ENCODE assay signal across 22 cellular contexts in genomic region chr20:43959920-43960227, GRCh38. TPM values are rescaled to one million over a fixed set of nuclear protein-coding genes. Genes with fewer than 3 reads are reported as not detected.
A peak's percentile ranks its signal among the peaks of the same experiment; 100 is the strongest.
DNase-seq lines count a peak whose midpoint lies in the region; ATAC-seq, FAIRE-seq and TF ChIP-seq lines count a peak whose summit lies in the region.
"Had no signal": no experiment of that assay in that cellular context is flagged by ENCODE, and none has a peak within 500 bp of the region (broad histone marks: within the 10 kb centered on the region; RNA-seq: fewer than 3 reads in every experiment).

No MANE protein-coding gene starts in this region.

- H4K20me1 ChIP-seq in K562 (replicated peaks; ENCODE audit: control insufficient read depth, insufficient read depth, low read length), result no peaks in the 10 kb centered on the region

- CTCF ChIA-PET in CD4-positive, alpha-beta T cell (lab: Charles Lee), result no interaction called here
- CTCF ChIA-PET in K562 (lab: Yijun Ruan, JAX; ENCODE audit: low intra/inter-chr PET ratio), result no interaction called here
- CTCF ChIA-PET in naive thymus-derived CD4-positive, alpha-beta T cell (lab: Charles Lee), result interaction anchor here (0.8 kb wide), 1 partner anchor 20 kb away, joined by 4 read pairs; no protein-coding TSS in a partner anchor

- no peak overlapping the region for H3K4me3 Mint-ChIP-seq in T-helper 1 cell treated with Interleukin-12 subunit alpha and Interleukin-12 subunit beta and Interleukin-4 antibody, amounts not matched to agents 30 μg/mL and 1 μg/mL, for 36 hours
- H3K4me3 Mint-ChIP-seq in CD4-positive, alpha-beta T cell, result peak overlapping the region; percentile 49
- peak overlapping the region; percentile 56 to 77 (median 69) for H3K4me3 Mint-ChIP-seq in naive thymus-derived CD4-positive, alpha-beta T cell
- H3K4me3 Mint-ChIP-seq: IgD-negative memory B cell had no signal

- 3% methylated on average over 4 of the region's 4 CpGs for WGBS in K562 (ENCODE audit: insufficient coverage, low coverage, missing lambda C conversion rate)

- no peaks in the 10 kb centered on the region for H3K79me2 ChIP-seq in K562 (ENCODE audit: control insufficient read depth, insufficient read depth, low read length)
- H3K79me2 ChIP-seq: hepatocyte had no signal

- H3K27me3 ChIP-seq in CD4-positive, alpha-beta T cell (ENCODE audit: control insufficient read depth, insufficient read depth, low read length), result no peaks in the 10 kb centered on the region
- H3K27me3 ChIP-seq in K562 (ENCODE audit: control insufficient read depth in 2 of 2, insufficient read depth in 2 of 2, low read length in 2 of 2), result peaks cover 3 to 51% of the 10 kb centered on the region in 2 experiments; a peak in 2 of 5 replicates
- H3K27me3 ChIP-seq in naive thymus-derived CD4-positive, alpha-beta T cell (ENCODE audit: control insufficient read depth in 2 of 2, insufficient read depth in 2 of 2, low read length in 2 of 2), result no peaks in the 10 kb centered on the region
- H3K27me3 ChIP-seq: brain microvascular endothelial cell, hepatocyte, vagina had no signal

- peaks cover 21% of the 10 kb centered on the region for H3K36me3 Mint-ChIP-seq in T-helper 1 cell treated with Interleukin-12 subunit alpha and Interleukin-12 subunit beta and Interleukin-4 antibody, amounts not matched to agents 30 μg/mL and 1 μg/mL, for 36 hours (ENCODE audit: low read depth)
- no peaks in the 10 kb centered on the region for H3K36me3 Mint-ChIP-seq in CD4-positive, alpha-beta T cell (ENCODE audit: low read depth)
- peaks cover 0 to 28% (median 4%) of the 10 kb centered on the region in 5 donors for H3K36me3 Mint-ChIP-seq in naive thymus-derived CD4-positive, alpha-beta T cell

- DNase-seq in T-helper 1 cell, result no peak
- no peak for DNase-seq in CD4-positive, alpha-beta T cell
- DNase-seq in K562 (ENCODE audit: extremely low read depth in 1 of 4, low spot score in 3 of 4), result no peak
- DNase-seq in naive thymus-derived CD4-positive, alpha-beta T cell, result no peak
- no peak for DNase-seq in GM19240 (ENCODE audit: insufficient read length, low spot score)
- DNase-seq in stimulated activated CD4-positive, alpha-beta T cell treated with anti-CD3 and anti-CD28 coated beads, Interleukin-1b, Interleukin-23, amount 100 ng/mL, for 48 hours, result no peak
- no peak for DNase-seq in glomerular visceral epithelial cell (ENCODE audit: extremely low spot score)
- DNase-seq: activated CD4-positive, alpha-beta T cell treated with anti-CD3 and anti-CD28 coated beads for 48 hours; brain microvascular endothelial cell; C1 segment of cervical spinal cord; mammary epithelial cell; naive B cell; NCI-H1930; stimulated activated CD4-positive, alpha-beta T cell treated with anti-CD3 and anti-CD28 coated beads, Interleukin-4, amount 100 ng/mL, for 4 hours had no signal

- no peak overlapping the region for H3K4me3 ChIP-seq in K562
- peak overlapping the region; percentile 39 for H3K4me3 ChIP-seq in naive thymus-derived CD4-positive, alpha-beta T cell (ENCODE audit: low read length)
- H3K4me3 ChIP-seq: coronary artery, hepatocyte, vagina had no signal

- no peak for FAIRE-seq in K562 (lab: Jason Lieb, UNC)
- FAIRE-seq: islet of Langerhans, small intestine, TTC549 had no signal

- H3K4me2 ChIP-seq in K562 (ENCODE audit: insufficient read depth, low read length), result no peak overlapping the region
- H3K4me2 ChIP-seq: hepatocyte had no signal

- H3K9me3 Mint-ChIP-seq in T-helper 1 cell treated with Interleukin-12 subunit alpha and Interleukin-12 subunit beta and Interleukin-4 antibody, amounts not matched to agents 30 μg/mL and 1 μg/mL, for 36 hours, result peaks cover 20% of the 10 kb centered on the region
- H3K9me3 Mint-ChIP-seq in CD4-positive, alpha-beta T cell, result peaks cover 3% of the 10 kb centered on the region
- peaks cover 0 to 16% (median 4%) of the 10 kb centered on the region in 11 donors for H3K9me3 Mint-ChIP-seq in naive thymus-derived CD4-positive, alpha-beta T cell

- no peak for TF ChIP-seq RAD21 in K562 (CRISPR knock-in tag; conservative IDR thresholded peaks at IDR 0.05 in 1 of 2, IDR thresholded peaks at IDR 0.05 in 1 of 2)

- peaks cover 9% of the 10 kb centered on the region for H3K27me3 Mint-ChIP-seq in T-helper 1 cell treated with Interleukin-12 subunit alpha and Interleukin-12 subunit beta and Interleukin-4 antibody, amounts not matched to agents 30 μg/mL and 1 μg/mL, for 36 hours (ENCODE audit: low read depth)
- peaks cover 6% of the 10 kb centered on the region for H3K27me3 Mint-ChIP-seq in CD4-positive, alpha-beta T cell
- peaks cover 0 to 35% (median 0%) of the 10 kb centered on the region in 5 donors for H3K27me3 Mint-ChIP-seq in naive thymus-derived CD4-positive, alpha-beta T cell

- no peaks in the 10 kb centered on the region for H3K36me3 ChIP-seq in K562 (ENCODE audit: control insufficient read depth, insufficient read depth, low read length)
- H3K36me3 ChIP-seq in naive thymus-derived CD4-positive, alpha-beta T cell (ENCODE audit: control insufficient read depth in 2 of 3, insufficient read depth in 3 of 3, low read length in 3 of 3), result no peaks in the 10 kb centered on the region
- H3K36me3 ChIP-seq: brain microvascular endothelial cell, vagina had no signal

- TF ChIP-seq CTCF in CD4-positive, alpha-beta T cell (IDR thresholded peaks at IDR 0.05), result no peak
- TF ChIP-seq CTCF in K562 (IDR thresholded peaks at IDR 0.05 in 2 of 3, conservative IDR thresholded peaks at IDR 0.05 in 1 of 3; ENCODE audit: insufficient read depth in 2 of 3, low read depth in 1 of 3, low read length in 3 of 3), result no peak

- H2AFZ ChIP-seq in K562 (ENCODE audit: low read depth, low read length), result no peak overlapping the region
- H2AFZ ChIP-seq: hepatocyte had no signal

- in situ Hi-C loops in K562 (cut with MboI), result no loop called here

- H3K9me3 ChIP-seq in CD4-positive, alpha-beta T cell (ENCODE audit: control insufficient read depth, low read length), result no peaks in the 10 kb centered on the region
- H3K9me3 ChIP-seq in K562 (replicated peaks; ENCODE audit: control insufficient read depth, insufficient read depth, low read depth, low read length), result no peaks in the 10 kb centered on the region
- H3K9me3 ChIP-seq in naive thymus-derived CD4-positive, alpha-beta T cell (ENCODE audit: control insufficient read depth in 2 of 3, low read length in 3 of 3), result no peaks in the 10 kb centered on the region
- H3K9me3 ChIP-seq: vagina had no signal

- intact Hi-C loops in CD4-positive, alpha-beta T cell (cut with DNase I, micrococcal nuclease), result loop anchor here in 1 of 2 experiments (1.0 to 10.0 kb wide), 4 partner anchors 17 to 115 kb away; no protein-coding TSS in a partner anchor
- intact Hi-C loops in K562 (cut with micrococcal nuclease), result no loop called here
- intact Hi-C loops in naive thymus-derived CD4-positive, alpha-beta T cell (cut with micrococcal nuclease), result loop anchor here in 1 of 2 donors (1.0 to 10.0 kb wide), 3 partner anchors 18 to 365 kb away; partner anchors contain the start of gene IFT52

- peak overlapping the region; percentile 39 for H3K27ac Mint-ChIP-seq in T-helper 1 cell treated with Interleukin-12 subunit alpha and Interleukin-12 subunit beta and Interleukin-4 antibody, amounts not matched to agents 30 μg/mL and 1 μg/mL, for 36 hours
- peak overlapping the region; percentile 66 for H3K27ac Mint-ChIP-seq in CD4-positive, alpha-beta T cell
- H3K27ac Mint-ChIP-seq in naive thymus-derived CD4-positive, alpha-beta T cell, result peak overlapping the region in 8 of 9 donors; percentile 1 to 92 (median 81)

- no peak overlapping the region for H3K27ac ChIP-seq in CD4-positive, alpha-beta T cell (ENCODE audit: low read depth, low read length)
- no peak overlapping the region for H3K27ac ChIP-seq in K562 (ENCODE audit: extremely low read depth, low read depth, low read length)
- peak overlapping the region; percentile 25 for H3K27ac ChIP-seq in naive thymus-derived CD4-positive, alpha-beta T cell (ENCODE audit: low read depth, low read length)
- H3K27ac ChIP-seq: brain microvascular endothelial cell, coronary artery, hepatocyte, vagina had no signal

- POLR2A ChIA-PET in CD4-positive, alpha-beta T cell (lab: Charles Lee), result interaction anchor here (1.4 to 2.2 kb wide), 2 partner anchors 13 to 17 kb away, joined by 3 to 15 read pairs; no protein-coding TSS in a partner anchor
- POLR2A ChIA-PET in K562 (lab: Yijun Ruan, JAX), result no interaction called here
- POLR2A ChIA-PET in naive thymus-derived CD4-positive, alpha-beta T cell (lab: Charles Lee), result interaction anchor here (1.2 to 2.7 kb wide), 5 partner anchors 10 to 109 kb away, joined by 4 to 14 read pairs (median 6); no protein-coding TSS in a partner anchor

- BruUV-seq in K562 (replicated peaks; lab: Mats Ljungman, UMichigan), result no TSS peak

- no peak for ATAC-seq in CD4-positive, alpha-beta T cell (ENCODE audit: poor library complexity)
- no peak for ATAC-seq in K562
- ATAC-seq in naive thymus-derived CD4-positive, alpha-beta T cell, result no peak

- peaks cover 0 to 13% of the 10 kb centered on the region in 2 experiments; a peak in 3 of 5 replicates for H3K4me1 ChIP-seq in K562 (replicated peaks in 1 of 2; ENCODE audit: control insufficient read depth in 2 of 2, insufficient read depth in 2 of 2, low read length in 2 of 2)
- peaks cover 69 to 80% of the 10 kb centered on the region in 2 donors for H3K4me1 ChIP-seq in naive thymus-derived CD4-positive, alpha-beta T cell (ENCODE audit: control insufficient read depth in 2 of 2, insufficient read depth in 2 of 2, low read length in 2 of 2)

- no peak for TF ChIP-seq EP300 in K562 (IDR thresholded peaks at IDR 0.05; ENCODE audit: low read length)

- peaks cover 55% of the 10 kb centered on the region for H3K4me1 Mint-ChIP-seq in T-helper 1 cell treated with Interleukin-12 subunit alpha and Interleukin-12 subunit beta and Interleukin-4 antibody, amounts not matched to agents 30 μg/mL and 1 μg/mL, for 36 hours (ENCODE audit: low read depth)
- peaks cover 77% of the 10 kb centered on the region for H3K4me1 Mint-ChIP-seq in CD4-positive, alpha-beta T cell (ENCODE audit: low read depth)
- peaks cover 44 to 84% (median 76%) of the 10 kb centered on the region in 7 donors for H3K4me1 Mint-ChIP-seq in naive thymus-derived CD4-positive, alpha-beta T cell

- no peak for TF ChIP-seq POLR2A in K562 (conservative IDR thresholded peaks at IDR 0.05)

- H3K9ac ChIP-seq in K562 (ENCODE audit: insufficient read depth in 1 of 2, low read depth in 2 of 2, low read length in 2 of 2), result no peak overlapping the region

- no peaks in the 10 kb centered on the region for H3K9me1 ChIP-seq in K562 (ENCODE audit: control insufficient read depth, insufficient read depth, low read length)

RNA-seq across cellular contexts. Expression of gene TOX2, which starts 45.2 kb away (rescaled TPM):
- 1 to 10 TPM; 3.3 to 3.9 TPM for total RNA-seq in CD4-positive, alpha-beta T cell
- not detected in 2 replicates for total RNA-seq in K562 (2011; cell fraction: chromatin; rRNA removed; ENCODE audit: low replicate concordance)
- total RNA-seq in K562 (2011; cell fraction: nucleolus; rRNA removed), result not detected in 2 replicates
- not detected in 2 replicates for total RNA-seq in K562 (2011; cell fraction: nucleoplasm; rRNA removed)
- not detected in 2 replicates for total RNA-seq in K562 (2014; rRNA removed)
- not detected in 2 replicates for total RNA-seq in K562 (2014; rRNA removed; fragmentation: Illumina TruSeq; extraction: Trizol)
- total RNA-seq in K562 (2015; rRNA removed; fragmentation: Illumina TruSeq; extraction: Trizol), result not detected in 2 replicates
- not detected in 2 replicates for total RNA-seq in K562 (2021)
- not detected in 2 replicates for polyA plus RNA-seq in K562 (2011; rRNA removed)
- polyA plus RNA-seq in K562 (2011; cell fraction: cytosol; rRNA removed), result not detected in 2 replicates
- not detected in 2 replicates for polyA plus RNA-seq in K562 (2011; cell fraction: nucleus; rRNA removed)
- 0.05 and 0.18 TPM in 2 replicates for polyA plus RNA-seq in K562 (2012)
- polyA plus RNA-seq in K562 (2014; fragmentation: Illumina TruSeq; extraction: Trizol), result not detected in 2 replicates
- polyA plus RNA-seq in K562 (2014; fragmentation: Nextera tagmentation; extraction: Ambion mirVana), result not detected
- not detected in 2 replicates for polyA plus RNA-seq in K562 (2014; rRNA removed)
- polyA minus RNA-seq in K562 (2011; rRNA and poly(A)+ RNA removed), result not detected in 2 replicates
- not detected in 2 replicates for polyA minus RNA-seq in K562 (2011; cell fraction: cytosol; rRNA and poly(A)+ RNA removed)
- not detected in 2 replicates for polyA minus RNA-seq in K562 (2011; cell fraction: nucleus; rRNA and poly(A)+ RNA removed)
- 1 to 10 TPM in 2 of 5 experiments, under 1 TPM in 3; 0.22 to 7.1 (median 0.96) TPM for total RNA-seq in naive thymus-derived CD4-positive, alpha-beta T cell
- 1 to 10 TPM; 1.6 to 4.0 TPM for polyA plus RNA-seq in naive thymus-derived CD4-positive, alpha-beta T cell
